Comparison of ENCODE assay signal across 11 cellular contexts in the genomic region with DNA sequence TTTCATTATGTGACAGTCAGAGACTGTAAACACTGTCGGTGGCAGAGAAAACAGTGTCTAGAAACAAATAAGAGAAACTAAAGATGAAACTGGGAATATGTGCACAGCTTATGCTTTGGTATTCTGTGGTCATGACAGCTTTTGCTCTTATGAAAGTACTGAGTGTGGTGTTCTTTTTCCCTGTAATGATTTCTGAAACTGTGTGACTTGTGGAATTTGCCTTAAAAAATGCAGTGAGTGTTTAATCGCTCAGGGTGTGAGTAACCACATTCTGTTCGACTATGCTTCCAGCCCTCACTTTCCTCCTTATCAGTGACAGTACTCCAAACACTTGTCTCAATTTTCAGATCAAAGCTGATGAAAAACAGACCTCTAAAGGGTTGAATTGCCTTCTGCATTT.
DNase-seq lines count a peak whose midpoint lies in the region; ATAC-seq and TF ChIP-seq lines count a peak whose summit lies in the region.
"Had no signal": no experiment of that assay in that cellular context is flagged by ENCODE, and none has a peak within 500 bp of the region (broad histone marks: within the 10 kb centered on the region; RNA-seq: fewer than 3 reads in every experiment).

No MANE protein-coding gene starts in this region.

- H3K4me1 Mint-ChIP-seq in Caco-2 (ENCODE audit: low read depth, unreplicated experiment): peaks cover 41% of the 10 kb centered on the region
- H3K4me1 Mint-ChIP-seq: CD4-positive, CD25-positive, alpha-beta regulatory T cell had no signal

- no peak overlapping the region for H3K4me3 ChIP-seq in Caco-2 (ENCODE audit: low read depth, low read length)
- no peak overlapping the region for H3K4me3 ChIP-seq in epithelial cell of proximal tubule (ENCODE audit: low read depth, low read length)
- H3K4me3 ChIP-seq: psoas muscle had no signal

- H3K27me3 ChIP-seq in Caco-2 (replicated peaks; ENCODE audit: control insufficient read depth, insufficient read depth, low read length): no peaks in the 10 kb centered on the region

- peak overlapping the region; percentile 79 for H3K27ac Mint-ChIP-seq in Caco-2 (ENCODE audit: unreplicated experiment)
- H3K27ac Mint-ChIP-seq: CD4-positive, CD25-positive, alpha-beta regulatory T cell had no signal

- BruUV-seq in Caco-2 (replicated peaks; lab: Mats Ljungman, UMichigan): no TSS peak

- H3K4me1 ChIP-seq in Caco-2: peaks cover 30% of the 10 kb centered on the region
- H3K4me1 ChIP-seq: psoas muscle had no signal

- CTCF ChIA-PET in Caco-2 (lab: Charles Lee): interaction anchor here (0.7 kb wide), 1 partner anchor 31 kb away, joined by 3 read pairs; no protein-coding TSS in a partner anchor

- no peaks in the 10 kb centered on the region for H3K9me3 ChIP-seq in Caco-2
- H3K9me3 ChIP-seq: psoas muscle had no signal

- ATAC-seq in GM21447 (IDR thresholded peaks at IDR 0.05; ENCODE audit: unreplicated experiment): peak; percentile 84
- ATAC-seq in HG03432 (IDR thresholded peaks at IDR 0.05; ENCODE audit: unreplicated experiment): peak; percentile 82
- ATAC-seq: psoas muscle had no signal

- DNase-seq in Caco-2 (peak in 1 of 2 experiments; percentile 45), epithelial cell of proximal tubule (ENCODE audit: low read depth) (peak; percentile 46), cerebellum (ENCODE audit: low spot score) (no peak), NOMO-1 (lab: John Stamatoyannopoulos, UW; ENCODE audit: unreplicated experiment in 2 of 2) (no peak)
- no peak for DNase-seq in activated effector memory CD4-positive, alpha-beta T cell treated with Interleukin-2 at 50 U/mL for 16 hours
- DNase-seq in activated naive CD4-positive, alpha-beta T cell (lab: John Stamatoyannopoulos, UW): no peak
- DNase-seq: CD4-positive, CD25-positive, alpha-beta regulatory T cell; NCI-H2171 treated with DMSO at 0.1 percent for 48 hours; psoas muscle had no signal

- POLR2A ChIA-PET in Caco-2 (lab: Charles Lee): no interaction called here

- H3K36me3 ChIP-seq in Caco-2 (ENCODE audit: control insufficient read depth, insufficient read depth, low read length): no peaks in the 10 kb centered on the region

- no peaks in the 10 kb centered on the region for H3K27me3 Mint-ChIP-seq in Caco-2 (ENCODE audit: insufficient read depth, unreplicated experiment)

- intact Hi-C loops in Caco-2 (cut with micrococcal nuclease; ENCODE audit: unreplicated experiment): loop anchor here (1.0 to 5.0 kb wide), 4 partner anchors 44 to 456 kb away; no protein-coding TSS in a partner anchor

- H3K9me3 Mint-ChIP-seq in Caco-2 (ENCODE audit: unreplicated experiment): no peaks in the 10 kb centered on the region

- peak overlapping the region; percentile 58 for H3K4me3 Mint-ChIP-seq in Caco-2 (ENCODE audit: unreplicated experiment)
- H3K4me3 Mint-ChIP-seq: CD4-positive, CD25-positive, alpha-beta regulatory T cell had no signal

- no peak for TF ChIP-seq CTCF in Caco-2 (IDR thresholded peaks at IDR 0.05; ENCODE audit: insufficient read depth in 1 of 2, low read depth in 1 of 2, low read length in 1 of 2, severe bottlenecking in 1 of 2, unreplicated experiment in 1 of 2)
- TF ChIP-seq CTCF in epithelial cell of proximal tubule (conservative IDR thresholded peaks at IDR 0.05; ENCODE audit: low read depth, low read length): no peak

- no peaks in the 10 kb centered on the region for H3K36me3 Mint-ChIP-seq in Caco-2 (ENCODE audit: insufficient read depth, unreplicated experiment)
- H3K36me3 Mint-ChIP-seq: CD4-positive, CD25-positive, alpha-beta regulatory T cell had no signal
